ENCODE assay signal across 8 cellular contexts in genomic region chr14:64388533-64389243, GRCh38. TPM values are rescaled to one million over a fixed set of nuclear protein-coding genes. Genes with fewer than 3 reads are reported as not detected.
DNase-seq lines count a peak whose midpoint lies in the region; ATAC-seq and TF ChIP-seq lines count a peak whose summit lies in the region.

No MANE protein-coding gene starts in this region.

- H3K27me3 ChIP-seq in HUES64 (ENCODE audit: insufficient read depth, low read length) (no peaks in the 10 kb centered on the region), upper lobe of right lung (no peaks in the 10 kb centered on the region)

- DNase-seq in stimulated activated CD4-positive, alpha-beta T cell treated with anti-CD3 and anti-CD28 coated beads, Interleukin-15, amount 100 ng/mL, for 48 hours (ENCODE audit: low read depth in 2 of 2) = peak; percentile 6 to 15
- no peak for DNase-seq in stimulated activated CD4-positive, alpha-beta T cell treated with anti-CD3 and anti-CD28 coated beads, Interleukin-2, amount 100 ng/mL, for 24 hours
- DNase-seq in T-helper 17 cell = peak in 2 of 3 donors; percentile 13 to 22
- DNase-seq in endothelial cell (ENCODE audit: low spot score) = peak; percentile 28
- peak in 2 of 3 donors; percentile 48 to 66 for DNase-seq in mucosa of descending colon
- DNase-seq in upper lobe of right lung = peak; percentile 70

- TF ChIP-seq CTCF in endothelial cell (IDR thresholded peaks at IDR 0.05; ENCODE audit: unreplicated experiment) (no peak), mucosa of descending colon (IDR thresholded peaks at IDR 0.05) (no peak), upper lobe of right lung (IDR thresholded peaks at IDR 0.05) (no peak)

- intact Hi-C loops in mucosa of descending colon (cut with DNase I, micrococcal nuclease) = no loop called here
- intact Hi-C loops in upper lobe of right lung (cut with DNase I) = no loop called here

- peaks cover 20% of the 10 kb centered on the region for H3K4me1 ChIP-seq in HUES64 (ENCODE audit: insufficient read depth, low read length)
- peaks cover 9% of the 10 kb centered on the region for H3K4me1 ChIP-seq in mucosa of descending colon (ENCODE audit: low read depth)
- H3K4me1 ChIP-seq in upper lobe of right lung = peaks cover 16% of the 10 kb centered on the region

- H3K27ac Mint-ChIP-seq in T-helper 17 cell = peak overlapping the region; percentile 99
- H3K27ac Mint-ChIP-seq in endothelial cell (ENCODE audit: unreplicated experiment) = peak overlapping the region; percentile 65

- H3K9me3 ChIP-seq in HUES64 (ENCODE audit: insufficient read depth, low read depth, low read length) (no peaks in the 10 kb centered on the region), T-helper 17 cell (ENCODE audit: control insufficient read depth, low read length, poor library complexity, severe bottlenecking) (no peaks in the 10 kb centered on the region), mucosa of descending colon (no peaks in the 10 kb centered on the region), upper lobe of right lung (no peaks in the 10 kb centered on the region)

- no peaks in the 10 kb centered on the region for H3K27me3 Mint-ChIP-seq in T-helper 17 cell
- peaks cover 4% of the 10 kb centered on the region for H3K27me3 Mint-ChIP-seq in endothelial cell (ENCODE audit: unreplicated experiment)

- H3K4me3 ChIP-seq in HUES64 (ENCODE audit: low read length) (peak overlapping the region; percentile 77), mucosa of descending colon (peak overlapping the region; percentile 51), upper lobe of right lung (peak overlapping the region; percentile 80)

- 2% methylated on average over 16 of the region's 18 CpGs for WGBS in HUES64

- H3K36me3 Mint-ChIP-seq in T-helper 17 cell (ENCODE audit: low read depth) = peaks cover 6% of the 10 kb centered on the region
- peaks cover 3% of the 10 kb centered on the region for H3K36me3 Mint-ChIP-seq in endothelial cell (ENCODE audit: low read depth, unreplicated experiment)

- ATAC-seq in T-helper 17 cell (peak; percentile 12), mucosa of descending colon (peak; percentile 42), upper lobe of right lung (no peak)
- no peak for ATAC-seq in activated CD4-positive, CD25-positive, alpha-beta regulatory T cell treated with anti-CD3 and anti-CD28 coated beads, Interleukin-2, amount 50 U/mL, for 24 hours

- H3K36me3 ChIP-seq in HUES64 (ENCODE audit: insufficient read depth, low read length) (peaks cover 9% of the 10 kb centered on the region), mucosa of descending colon (ENCODE audit: low read depth) (no peaks in the 10 kb centered on the region), upper lobe of right lung (peaks cover 6% of the 10 kb centered on the region)

- peaks cover 32% of the 10 kb centered on the region for H3K4me1 Mint-ChIP-seq in T-helper 17 cell
- peaks cover 8% of the 10 kb centered on the region for H3K4me1 Mint-ChIP-seq in endothelial cell (ENCODE audit: unreplicated experiment)

- H3K4me3 Mint-ChIP-seq in T-helper 17 cell (peak overlapping the region; percentile 99), endothelial cell (ENCODE audit: unreplicated experiment) (peak overlapping the region; percentile 97)

- H3K27ac ChIP-seq in HUES64 (ENCODE audit: low read depth, low read length) (peak overlapping the region; percentile 94), upper lobe of right lung (peak overlapping the region; percentile 85)

- H3K9me3 Mint-ChIP-seq in endothelial cell (ENCODE audit: unreplicated experiment) = no peaks in the 10 kb centered on the region

- peak overlapping the region; percentile 97 for H3K9ac ChIP-seq in HUES64 (ENCODE audit: low read depth, low read length)

RNA-seq across cellular contexts. Expression of gene MTHFD1, which starts 0.5 kb away (rescaled TPM):
- 171 TPM for polyA plus RNA-seq in HUES64 (2013, experiment 1 of 2)
- polyA plus RNA-seq in HUES64 (2013, experiment 2 of 2) = 149 TPM
- total RNA-seq in T-helper 17 cell (10 to 100 TPM; 29.0 to 31.1 TPM), endothelial cell (ENCODE audit: unreplicated experiment) (43.7 TPM), mucosa of descending colon (10 to 100 TPM; 35.9 to 73.3 (median 37.3) TPM), upper lobe of right lung (47.1 TPM)

Comparison
In these comparisons a context has a peak if more than half of its experiments do, and no peak if none do; other contexts are left out.
1. DNase-seq: peak in stimulated activated CD4-positive, alpha-beta T cell treated with anti-CD3 and anti-CD28 coated beads, Interleukin-15, amount 100 ng/mL, for 48 hours (2 of 2), T-helper 17 cell (2 of 3), endothelial cell (single experiment), mucosa of descending colon (2 of 3) and upper lobe of right lung (single experiment); none in stimulated activated CD4-positive, alpha-beta T cell treated with anti-CD3 and anti-CD28 coated beads, Interleukin-2, amount 100 ng/mL, for 24 hours (0 of 2).
2. ATAC-seq: peak in T-helper 17 cell (single experiment) and mucosa of descending colon (single experiment); none in upper lobe of right lung (single experiment) and activated CD4-positive, CD25-positive, alpha-beta regulatory T cell treated with anti-CD3 and anti-CD28 coated beads, Interleukin-2, amount 50 U/mL, for 24 hours (0 of 2).
3. Peak in every context shown above with its lines, with median percentiles within 50 percentile points of each other: H3K4me3 ChIP-seq.